In the genomic region with DNA sequence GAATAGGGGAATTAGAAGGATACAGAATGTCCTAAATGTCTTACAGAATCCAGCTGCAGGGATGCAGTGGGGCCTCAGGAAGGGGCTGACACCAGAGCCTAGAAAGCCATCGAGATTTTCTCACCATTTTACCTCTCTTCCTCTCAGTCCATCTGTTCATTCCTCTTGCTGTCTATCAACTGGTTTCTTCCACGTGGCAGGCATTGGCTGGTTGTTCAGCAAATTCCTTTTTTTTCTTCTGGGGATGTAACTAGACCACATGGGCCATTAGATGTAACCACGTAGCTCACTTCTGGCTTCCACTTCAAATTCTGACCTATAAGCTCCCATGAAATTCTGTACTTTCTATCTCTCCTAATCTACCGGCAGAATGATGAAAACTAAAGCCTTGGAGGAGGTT, we compare ENCODE assay signal across 10 cellular contexts.
"Had no signal": no experiment of that assay in that cellular context is flagged by ENCODE, and none has a peak within 500 bp of the region (broad histone marks: within the 10 kb centered on the region; RNA-seq: fewer than 3 reads in every experiment).

No MANE protein-coding gene starts in this region.

- H3K4me1 ChIP-seq: ascending aorta, tibial artery had no signal

- H3K9me3 Mint-ChIP-seq: activated CD8-positive, alpha-beta T cell treated with anti-CD3 and anti-CD28 coated beads for 36 hours; activated T-cell treated with anti-CD3 and anti-CD28 coated beads, Interleukin-2, amount 50 U/mL, for 72 hours; endodermal cell; natural killer cell had no signal

- H3K4me3 ChIP-seq: ascending aorta, hepatocyte, skin epidermis, tibial artery had no signal

- DNase-seq: natural killer cell had no signal

- H3K27ac Mint-ChIP-seq: activated CD4-positive, alpha-beta T cell treated with anti-CD3 and anti-CD28 coated beads for 36 hours; activated CD8-positive, alpha-beta T cell treated with anti-CD3 and anti-CD28 coated beads for 36 hours; activated T-cell treated with anti-CD3 and anti-CD28 coated beads, Interleukin-2, amount 50 U/mL, for 72 hours; endodermal cell; natural killer cell had no signal

- H3K27me3 Mint-ChIP-seq: activated CD8-positive, alpha-beta T cell treated with anti-CD3 and anti-CD28 coated beads for 36 hours had no signal

- H3K4me3 Mint-ChIP-seq: activated CD4-positive, alpha-beta T cell treated with anti-CD3 and anti-CD28 coated beads for 36 hours; activated CD8-positive, alpha-beta T cell treated with anti-CD3 and anti-CD28 coated beads for 36 hours; activated T-cell treated with anti-CD3 and anti-CD28 coated beads, Interleukin-2, amount 50 U/mL, for 72 hours; endodermal cell; natural killer cell had no signal

- H3K27ac ChIP-seq: ascending aorta, hepatocyte, tibial artery, WERI-Rb-1 had no signal

- H3K36me3 ChIP-seq: ascending aorta, tibial artery, WERI-Rb-1 had no signal

- H3K9me3 ChIP-seq: ascending aorta, tibial artery had no signal

- H3K27me3 ChIP-seq: ascending aorta, hepatocyte, tibial artery had no signal

- H3K36me3 Mint-ChIP-seq: natural killer cell had no signal

- H3K4me2 ChIP-seq: hepatocyte had no signal
